In genomic region chr2:144333144-144333555, GRCh38 we compare ENCODE assay signal across 8 cellular contexts.
DNase-seq lines count a peak whose midpoint lies in the region; ATAC-seq, FAIRE-seq and TF ChIP-seq lines count a peak whose summit lies in the region.

No MANE protein-coding gene starts in this region.

- intact Hi-C loops in K562 (cut with micrococcal nuclease): loop anchor here (2.0 to 5.0 kb wide), 6 partner anchors 39 to 250 kb away; no protein-coding TSS in a partner anchor

- no peak for ATAC-seq in K562

- H2AFZ ChIP-seq in K562 (ENCODE audit: low read depth, low read length) (peak overlapping the region; percentile 89), mesenchymal stem cell (ENCODE audit: low read depth, low read length) (peak overlapping the region; percentile 100)

- H2BK12ac ChIP-seq in mesenchymal stem cell (ENCODE audit: low read length in 2 of 2): peak overlapping the region in 1 of 2 experiments; percentile 3

- in situ Hi-C loops in K562 (cut with MboI): no loop called here

- H3K36me3 ChIP-seq in K562 (ENCODE audit: control insufficient read depth, insufficient read depth, low read length) (peaks cover 8% of the 10 kb centered on the region; the same call in 2 of the 3 replicates), mesenchymal stem cell (ENCODE audit: control insufficient read depth in 1 of 2, insufficient read depth in 2 of 2, low read depth in 1 of 2, low read length in 2 of 2) (no peaks in the 10 kb centered on the region), tibial nerve (no peaks in the 10 kb centered on the region)

- no peak overlapping the region for H2BK15ac ChIP-seq in mesenchymal stem cell (ENCODE audit: low read depth, poor library complexity, severe bottlenecking)

- no peaks in the 10 kb centered on the region for H3K9me3 Mint-ChIP-seq in activated naive CD4-positive, alpha-beta T cell treated with anti-CD3 and anti-CD28 coated beads, Interleukin-2, amount 10 ng/mL, durations not matched to agents 7 days and 5 days

- H3K27me3 ChIP-seq in K562 (ENCODE audit: control insufficient read depth in 2 of 2, insufficient read depth in 2 of 2, low read length in 2 of 2) (no peaks in the 10 kb centered on the region), mesenchymal stem cell (ENCODE audit: control insufficient read depth in 1 of 2, insufficient read depth in 1 of 2, low read length in 2 of 2) (no peaks in the 10 kb centered on the region), tibial nerve (no peaks in the 10 kb centered on the region)

- peaks cover 31% of the 10 kb centered on the region for H3K79me2 ChIP-seq in K562 (ENCODE audit: control insufficient read depth, insufficient read depth, low read length)

- WGBS in K562 (ENCODE audit: insufficient coverage, low coverage, missing lambda C conversion rate): 17% methylated on average over 9 of the region's 9 CpGs
- 35% methylated on average over 6 of the region's 9 CpGs for WGBS in mesenchymal stem cell
- WGBS in tibial nerve, 2 donors: 55 to 56% methylated on average over 9 of the region's 9 CpGs

- H3K4me3 ChIP-seq in K562 (peak overlapping the region; percentile 28), mesenchymal stem cell (ENCODE audit: insufficient read depth in 1 of 2, low read depth in 1 of 2, low read length in 2 of 2) (peak overlapping the region in 1 of 2 experiments; percentile 88), tibial nerve (peak overlapping the region; percentile 58 to 89 (median 74))

- no peak overlapping the region for H3K14ac ChIP-seq in mesenchymal stem cell (ENCODE audit: low read length in 2 of 2)

- peaks cover 2% of the 10 kb centered on the region for H3K36me3 Mint-ChIP-seq in activated naive CD4-positive, alpha-beta T cell treated with anti-CD3 and anti-CD28 coated beads, Interleukin-2, amount 10 ng/mL, durations not matched to agents 7 days and 5 days

- H2BK120ac ChIP-seq in mesenchymal stem cell (ENCODE audit: low read depth, low read length): no peak overlapping the region

- TF ChIP-seq POLR2A in K562 (conservative IDR thresholded peaks at IDR 0.05) (no peak), tibial nerve (IDR thresholded peaks at IDR 0.05) (no peak)

- FAIRE-seq in K562 (lab: Jason Lieb, UNC): peak; percentile 11

- no TSS peak for BruUV-seq in K562 (replicated peaks; lab: Mats Ljungman, UMichigan)

- H3K18ac ChIP-seq in mesenchymal stem cell (ENCODE audit: low read depth in 1 of 2, low read length in 2 of 2): peak overlapping the region in 1 of 2 experiments; percentile 38

- no peak overlapping the region for H3K23ac ChIP-seq in mesenchymal stem cell (ENCODE audit: low read length in 2 of 2)

- H4K91ac ChIP-seq in mesenchymal stem cell (ENCODE audit: low read length): no peak overlapping the region

- H3K27me3 Mint-ChIP-seq in activated naive CD4-positive, alpha-beta T cell treated with anti-CD3 and anti-CD28 coated beads, Interleukin-2, amount 10 ng/mL, durations not matched to agents 7 days and 5 days: peaks cover 6% of the 10 kb centered on the region

- H3K27ac Mint-ChIP-seq in activated naive CD4-positive, alpha-beta T cell treated with anti-CD3 and anti-CD28 coated beads, Interleukin-2, amount 10 ng/mL, durations not matched to agents 7 days and 5 days: peak overlapping the region; percentile 83

- TF ChIP-seq RAD21 in K562 (CRISPR knock-in tag; conservative IDR thresholded peaks at IDR 0.05 in 1 of 2, IDR thresholded peaks at IDR 0.05 in 1 of 2): no peak

- H3K9ac ChIP-seq in K562 (ENCODE audit: insufficient read depth in 1 of 2, low read depth in 2 of 2, low read length in 2 of 2) (peak overlapping the region; percentile 73 to 93), mesenchymal stem cell (ENCODE audit: low read length) (peak overlapping the region; percentile 84)

- H2AK5ac ChIP-seq in mesenchymal stem cell (ENCODE audit: low read length, severe bottlenecking): peak overlapping the region; percentile 35

- TF ChIP-seq EP300 in K562 (IDR thresholded peaks at IDR 0.05; ENCODE audit: low read length) (no peak), tibial nerve (IDR thresholded peaks at IDR 0.05) (no peak)

- no peak overlapping the region for H4K8ac ChIP-seq in mesenchymal stem cell (ENCODE audit: low read length)

- H4K20me1 ChIP-seq in K562 (replicated peaks; ENCODE audit: control insufficient read depth, insufficient read depth, low read length): no peaks in the 10 kb centered on the region

- no peak for DNase-seq in activated naive CD4-positive, alpha-beta T cell treated with anti-CD3 and anti-CD28 coated beads, Interleukin-2, amount 10 ng/mL, durations not matched to agents 7 days and 5 days
- DNase-seq in activated naive CD4-positive, alpha-beta T cell treated with Interleukin-2 at 50 U/mL for 16 hours: no peak
- no peak for DNase-seq in K562 (ENCODE audit: extremely low read depth in 1 of 4, low spot score in 3 of 4)
- DNase-seq in mesenchymal stem cell: no peak
- no peak for DNase-seq in tibial nerve (ENCODE audit: low spot score in 2 of 2)
- DNase-seq in occipital lobe (lab: John Stamatoyannopoulos, UW): no peak
- no peak for DNase-seq in kidney tubule cell (ENCODE audit: low spot score)
- DNase-seq in activated CD4-positive, alpha-beta T cell treated with anti-CD3 and anti-CD28 coated beads for 1 hour: no peak

- H3K9me3 ChIP-seq in K562 (replicated peaks; ENCODE audit: control insufficient read depth, insufficient read depth, low read depth, low read length) (peaks cover 9% of the 10 kb centered on the region), mesenchymal stem cell (ENCODE audit: control insufficient read depth, low read length) (no peaks in the 10 kb centered on the region), tibial nerve (no peaks in the 10 kb centered on the region)

- CTCF ChIA-PET in activated naive CD4-positive, alpha-beta T cell treated with anti-CD3 and anti-CD28 coated beads, Interleukin-2, amount 10 ng/mL, durations not matched to agents 7 days and 5 days (lab: Charles Lee): no interaction called here
- CTCF ChIA-PET in K562 (lab: Yijun Ruan, JAX; ENCODE audit: low intra/inter-chr PET ratio): no interaction called here

- H3K4me3 Mint-ChIP-seq in activated naive CD4-positive, alpha-beta T cell treated with anti-CD3 and anti-CD28 coated beads, Interleukin-2, amount 10 ng/mL, durations not matched to agents 7 days and 5 days: peak overlapping the region; percentile 76

- POLR2A ChIA-PET in K562 (lab: Yijun Ruan, JAX): interaction anchor here (1.2 kb wide), 1 partner anchor 8 kb away, joined by 7 read pairs; no protein-coding TSS in a partner anchor

- TF ChIP-seq CTCF in K562 (IDR thresholded peaks at IDR 0.05 in 2 of 3, conservative IDR thresholded peaks at IDR 0.05 in 1 of 3; ENCODE audit: insufficient read depth in 2 of 3, low read depth in 1 of 3, low read length in 3 of 3) (no peak), tibial nerve (IDR thresholded peaks at IDR 0.05) (no peak)

- peak overlapping the region in 1 of 2 experiments; percentile 13 for H3K4ac ChIP-seq in mesenchymal stem cell (ENCODE audit: low read depth in 1 of 2, low read length in 2 of 2)

- H3K4me1 ChIP-seq in K562 (replicated peaks in 1 of 2; ENCODE audit: control insufficient read depth in 2 of 2, insufficient read depth in 2 of 2, low read length in 2 of 2) (peaks cover 6 to 9% of the 10 kb centered on the region in 2 experiments; a peak in 4 of 5 replicates), mesenchymal stem cell (ENCODE audit: control insufficient read depth, insufficient read depth, low read depth, low read length) (peaks cover 2% of the 10 kb centered on the region), tibial nerve (peaks cover 0 to 26% (median 0%) of the 10 kb centered on the region in 4 donors)

- no peak overlapping the region for H2BK5ac ChIP-seq in mesenchymal stem cell (ENCODE audit: low read depth, low read length, poor library complexity, severe bottlenecking)

- H3K4me1 Mint-ChIP-seq in activated naive CD4-positive, alpha-beta T cell treated with anti-CD3 and anti-CD28 coated beads, Interleukin-2, amount 10 ng/mL, durations not matched to agents 7 days and 5 days: peaks cover 28% of the 10 kb centered on the region

- no peaks in the 10 kb centered on the region for H3K9me1 ChIP-seq in K562 (ENCODE audit: control insufficient read depth, insufficient read depth, low read length)

- H3K79me1 ChIP-seq in mesenchymal stem cell (replicated peaks; ENCODE audit: low read length, poor library complexity, severe bottlenecking): peaks cover 14% of the 10 kb centered on the region

- H3K4me2 ChIP-seq in K562 (ENCODE audit: insufficient read depth, low read length) (peak overlapping the region; percentile 80), mesenchymal stem cell (ENCODE audit: low read length, poor library complexity, severe bottlenecking) (no peak overlapping the region)

- H3K27ac ChIP-seq in K562 (ENCODE audit: extremely low read depth, low read depth, low read length) (peak overlapping the region; percentile 79), mesenchymal stem cell (ENCODE audit: low read length, poor library complexity, severe bottlenecking) (peak overlapping the region; percentile 60), tibial nerve (peak overlapping the region; percentile 67 to 95 (median 88))

TF ChIP-seq in K562, 482 proteins besides CTCF, POLR2A, EP300 and RAD21:
- 0 out of 2 replicates have a peak, but pooled peaks have one; percentile 18 for TF ChIP-seq IRF9 (tag; IDR thresholded peaks at IDR 0.05)
- TF ChIP-seq EWSR1 (IDR thresholded peaks at IDR 0.05; ENCODE audit: borderline replicate concordance, low read depth, partially characterized antibody): no peak
- peak; percentile 43; the same call in 1 of the 2 replicates for TF ChIP-seq KAT7 (CRISPR knock-in tag; IDR thresholded peaks at IDR 0.05; ENCODE audit: borderline replicate concordance)
- TF ChIP-seq SP1 (CRISPR knock-in tag; IDR thresholded peaks at IDR 0.05): peak; percentile 50; the same call in 1 of the 2 replicates
- no peak for TF ChIP-seq NCOR1 (IDR thresholded peaks at IDR 0.05)
- 0 out of 2 replicates have a peak, but pooled peaks have one; percentile 3 for TF ChIP-seq DPF2 (IDR thresholded peaks at IDR 0.05)
- TF ChIP-seq HDGF (IDR thresholded peaks at IDR 0.05): 0 out of 2 replicates have a peak, but pooled peaks have one; percentile 6
